ENCODE assay signal across 9 cellular contexts in genomic region chr9:122379340-122379739, GRCh38. TPM values are rescaled to one million over a fixed set of nuclear protein-coding genes. Genes with fewer than 3 reads are reported as not detected.
DNase-seq lines count a peak whose midpoint lies in the region; ATAC-seq and TF ChIP-seq lines count a peak whose summit lies in the region.
"Had no signal": no experiment of that assay in that cellular context is flagged by ENCODE, and none has a peak within 500 bp of the region (broad histone marks: within the 10 kb centered on the region; RNA-seq: fewer than 3 reads in every experiment).

No MANE protein-coding gene starts in this region.

- TF ChIP-seq EP300 in gastroesophageal sphincter (IDR thresholded peaks at IDR 0.05) = no peak

- H3K36me3 ChIP-seq in BJ (ENCODE audit: control insufficient read depth, insufficient read depth, low read length) (peaks cover 9% of the 10 kb centered on the region), gastroesophageal sphincter (peaks cover 0 to 26% of the 10 kb centered on the region in 2 donors), thyroid gland (no peaks in the 10 kb centered on the region)

- whole genome bisulfite sequencing in gastroesophageal sphincter (ENCODE audit: low coverage in 1 of 2), 2 donors = 43 to 88% methylated on average over 1 of the region's 1 CpG
- 38 to 70% methylated on average over 1 of the region's 1 CpG for WGBS in thyroid gland, 2 donors

- TF ChIP-seq CTCF in BJ (IDR thresholded peaks at IDR 0.05; ENCODE audit: insufficient read depth, low read depth, low read length) = peak; percentile 43; the same call in 1 of the 2 replicates
- peak; percentile 44; the same call in 1 of the 2 replicates for TF ChIP-seq CTCF in GM12875 (IDR thresholded peaks at IDR 0.05; ENCODE audit: borderline replicate concordance, insufficient read depth, low read depth, low read length)
- peak in 3 of 4 experiments; percentile 13 to 25 (median 25) for TF ChIP-seq CTCF in gastroesophageal sphincter (IDR thresholded peaks at IDR 0.05)
- TF ChIP-seq CTCF in thyroid gland (IDR thresholded peaks at IDR 0.05) = no peak

- ATAC-seq in gastroesophageal sphincter = no peak

- H3K9me3 ChIP-seq in gastroesophageal sphincter (no peaks in the 10 kb centered on the region), thyroid gland (no peaks in the 10 kb centered on the region)

- TF ChIP-seq POLR2A in gastroesophageal sphincter (IDR thresholded peaks at IDR 0.05) = no peak
- TF ChIP-seq POLR2A in thyroid gland (IDR thresholded peaks at IDR 0.05) = no peak

- no peak for DNase-seq in BJ (ENCODE audit: low read depth)
- peak; percentile 36 for DNase-seq in SK-MEL-5 (ENCODE audit: low read depth, low spot score)
- DNase-seq in posterior cingulate gyrus = no peak
- no peak for DNase-seq in thyroid gland
- DNase-seq in NCI-H146 treated with DMSO at 0.1 percent for 48 hours (lab: John Stamatoyannopoulos, UW; ENCODE audit: unreplicated experiment) = no peak
- no peak for DNase-seq in NCI-H187 treated with DMSO at 0.1 percent for 48 hours (lab: John Stamatoyannopoulos, UW)
- DNase-seq: activated CD4-positive, alpha-beta T cell treated with anti-CD3 and anti-CD28 coated beads, Interleukin-2, amount 10 ng/mL, durations not matched to agents 7 days and 5 days had no signal

- POLR2A ChIA-PET in BJ (lab: Charles Lee) = no interaction called here

- no peaks in the 10 kb centered on the region for H3K27me3 ChIP-seq in BJ (ENCODE audit: control insufficient read depth, insufficient read depth, low read length)
- no peaks in the 10 kb centered on the region for H3K27me3 ChIP-seq in gastroesophageal sphincter
- H3K27me3 ChIP-seq in thyroid gland = no peaks in the 10 kb centered on the region

- H3K27ac ChIP-seq in gastroesophageal sphincter = no peak overlapping the region
- no peak overlapping the region for H3K27ac ChIP-seq in thyroid gland

- in situ Hi-C loops in SK-MEL-5 (cut with HindIII; ENCODE audit: low pct_unique_long_range_greater_than_20kb, low sequenced_read_pairs) = no loop called here

- CTCF ChIA-PET in BJ (lab: Yijun Ruan, JAX) = no interaction called here

- intact Hi-C loops in posterior cingulate gyrus (cut with DNase I) (no loop called here), thyroid gland (cut with DNase I) (no loop called here)

- peaks cover 2 to 57% (median 28%) of the 10 kb centered on the region in 3 donors for H3K4me1 ChIP-seq in gastroesophageal sphincter
- peaks cover 0 to 16% of the 10 kb centered on the region in 2 donors for H3K4me1 ChIP-seq in thyroid gland

- H3K4me3 ChIP-seq in BJ (ENCODE audit: low read depth, low read length) (no peak overlapping the region), GM12875 (ENCODE audit: low read depth, low read length) (no peak overlapping the region), gastroesophageal sphincter (no peak overlapping the region), thyroid gland (replicated peaks in 1 of 3) (no peak overlapping the region)

RNA-seq across cellular contexts. Expression of gene PTGS1, which starts 8.5 kb away (rescaled TPM):
- 72.6 and 102 TPM in 2 replicates for polyA plus RNA-seq in BJ (2011; rRNA removed)
- polyA minus RNA-seq in BJ (2011; rRNA and poly(A)+ RNA removed) = 50.8 and 56.1 TPM in 2 replicates
- 0.03 and 0.53 TPM in 2 replicates for total RNA-seq in SK-MEL-5 (2014; rRNA removed; shearing (Covaris generic))
- polyA plus RNA-seq in SK-MEL-5 (2015; cell fraction: cytosol; rRNA removed) = 0.27 and 0.53 TPM in 2 replicates
- 0.33 and 1.0 TPM in 2 replicates for polyA plus RNA-seq in SK-MEL-5 (2015; cell fraction: nucleus; rRNA removed)
- 100 to 1,000 TPM in 1 of 4 donors, 10 to 100 TPM in 3; 15.8 to 154 (median 46.4) TPM for total RNA-seq in gastroesophageal sphincter
- 1 to 10 TPM; 2.3 to 4.0 (median 3.5) TPM for total RNA-seq in thyroid gland
- total RNA-seq: activated CD4-positive, alpha-beta T cell treated with anti-CD3 and anti-CD28 coated beads, Interleukin-2, amount 10 ng/mL, durations not matched to agents 7 days and 5 days had no signal

Comparison
In these comparisons a context has a peak if more than half of its experiments do, and no peak if none do; other contexts are left out.
1. CTCF ChIP-seq: peak in BJ (single experiment), GM12875 (single experiment) and gastroesophageal sphincter (3 of 4); none in thyroid gland (0 of 6).